25 cellular contexts compared by ENCODE assay signal in genomic region chr16:58367252-58367651, GRCh38.
"Had no signal": no experiment of that assay in that cellular context is flagged by ENCODE, and none has a peak within 500 bp of the region (broad histone marks: within the 10 kb centered on the region; RNA-seq: fewer than 3 reads in every experiment).

No MANE protein-coding gene starts in this region.

- H3K27ac ChIP-seq: colonic mucosa, coronary artery, esophagus muscularis mucosa, esophagus squamous epithelium, gastrocnemius medialis, gastroesophageal sphincter, heart left ventricle, heart right ventricle, hepatocyte had no signal

- H3K79me2 ChIP-seq: hepatocyte had no signal

- H2AFZ ChIP-seq: hepatocyte had no signal

- H3K4me3 Mint-ChIP-seq: dendritic cell treated with granulocyte-macrophage colony-stimulating factor and Interleukin-4, amounts not matched to agents 40 ng/mL and 50 ng/mL, for 4 days; effector memory CD8-positive, alpha-beta T cell; endodermal cell had no signal

- ATAC-seq: effector memory CD8-positive, alpha-beta T cell; esophagus mucosa; foreskin keratinocyte; gastrocnemius medialis; gastroesophageal sphincter; heart left ventricle; heart right ventricle had no signal

- H3K9me3 ChIP-seq: colonic mucosa, esophagus muscularis mucosa, esophagus squamous epithelium, gastrocnemius medialis, gastroesophageal sphincter had no signal

- DNase-seq: colonic mucosa; cortex of kidney; dermis blood vessel endothelial cell; dorsolateral prefrontal cortex; effector CD4-positive, alpha-beta T cell; effector CD8-positive, alpha-beta T cell; effector memory CD4-positive, alpha-beta T cell; effector memory CD8-positive, alpha-beta T cell; endodermal cell; erythroblast; esophagus squamous epithelium; foreskin fibroblast; foreskin keratinocyte; foreskin melanocyte; gastrocnemius medialis; glutamatergic neuron; head of caudate nucleus; heart left ventricle; heart right ventricle had no signal

- H3K36me3 ChIP-seq: colonic mucosa, esophagus muscularis mucosa, esophagus squamous epithelium, gastrocnemius medialis, gastroesophageal sphincter, heart left ventricle, heart right ventricle had no signal

- H3K27ac Mint-ChIP-seq: dendritic cell treated with granulocyte-macrophage colony-stimulating factor and Interleukin-4, amounts not matched to agents 40 ng/mL and 50 ng/mL, for 4 days; effector memory CD8-positive, alpha-beta T cell; endodermal cell had no signal

- H3K27me3 ChIP-seq: colonic mucosa, gastrocnemius medialis, heart left ventricle, heart right ventricle had no signal

- H3K4me1 Mint-ChIP-seq: endodermal cell had no signal

- H3K9me3 Mint-ChIP-seq: dendritic cell treated with granulocyte-macrophage colony-stimulating factor and Interleukin-4, amounts not matched to agents 40 ng/mL and 50 ng/mL, for 4 days; effector memory CD8-positive, alpha-beta T cell had no signal

- H3K4me2 ChIP-seq: hepatocyte had no signal

- H3K4me1 ChIP-seq: colonic mucosa, esophagus muscularis mucosa, gastrocnemius medialis, gastroesophageal sphincter, heart left ventricle, heart right ventricle had no signal

- H3K4me3 ChIP-seq: colonic mucosa, coronary artery, dorsolateral prefrontal cortex, esophagus muscularis mucosa, esophagus squamous epithelium, gastrocnemius medialis, gastroesophageal sphincter, heart left ventricle, heart right ventricle, hepatocyte had no signal
